Comparison of ENCODE assay signal across 16 cellular contexts in the genomic region with DNA sequence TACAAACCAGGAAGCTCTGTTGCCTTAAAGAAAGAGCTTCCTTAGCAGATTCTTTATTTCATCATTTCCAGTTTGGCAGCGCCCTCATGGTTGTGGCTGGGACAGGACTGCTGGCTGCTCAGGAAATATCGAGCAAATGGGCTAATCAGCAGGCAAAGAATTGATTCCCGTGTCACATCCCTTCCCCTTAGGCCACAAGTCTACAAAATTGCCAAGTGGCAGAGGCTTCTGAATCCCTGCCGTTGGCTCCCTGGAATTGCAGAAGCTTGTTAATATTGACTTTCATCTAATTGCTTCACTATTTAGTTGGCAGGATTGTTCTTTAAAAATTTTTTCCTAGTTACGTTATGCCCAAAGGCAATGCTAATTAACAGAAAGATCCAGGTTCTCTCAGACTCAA.
DNase-seq lines count a peak whose midpoint lies in the region; ATAC-seq lines count a peak whose summit lies in the region.
"Had no signal": no experiment of that assay in that cellular context is flagged by ENCODE, and none has a peak within 500 bp of the region (broad histone marks: within the 10 kb centered on the region; RNA-seq: fewer than 3 reads in every experiment).

No MANE protein-coding gene starts in this region.

- H3K4me3 ChIP-seq in SK-N-MC, result 0 out of 2 replicates have a peak overlapping the region, but pooled peaks have one; percentile 2
- H3K4me3 ChIP-seq: HAP-1 had no signal

- H3K36me3 ChIP-seq in SK-N-MC (ENCODE audit: insufficient read depth, low read length), result no peaks in the 10 kb centered on the region
- H3K36me3 ChIP-seq: HAP-1 had no signal

- H3K9me3 ChIP-seq in SK-N-MC (ENCODE audit: low read depth, low read length), result no peaks in the 10 kb centered on the region
- H3K9me3 ChIP-seq: HAP-1 had no signal

- H3K9ac ChIP-seq in SK-N-MC (ENCODE audit: insufficient read length), result no peak overlapping the region

- ATAC-seq in left lobe of liver, result peak; percentile 95
- ATAC-seq in HG03520 (IDR thresholded peaks at IDR 0.05; ENCODE audit: unreplicated experiment), result no peak
- ATAC-seq in HG02981 (IDR thresholded peaks at IDR 0.05; ENCODE audit: unreplicated experiment), result no peak

- H3K27ac ChIP-seq in SK-N-MC, result peak overlapping the region; percentile 72

- DNase-seq in SK-N-MC (ENCODE audit: low read depth, low spot score), result peak; percentile 65
- DNase-seq in UCSD-AML1 (lab: John Stamatoyannopoulos, UW; ENCODE audit: unreplicated experiment), result peak; percentile 13
- DNase-seq in left lobe of liver (ENCODE audit: low spot score), result peak; percentile 63
- DNase-seq in NCI-H446 (lab: John Stamatoyannopoulos, UW), result no peak
- DNase-seq: C1 segment of cervical spinal cord; Calu3; CD4-positive, alpha-beta memory T cell; COR-L47; DMS53; DMS79 treated with DMSO at 0.1 percent for 48 hours; GF-D8; GOT3; HFFc6 had no signal

Comparison
In these comparisons a context has a peak if more than half of its experiments do, and no peak if none do; other contexts are left out.
1. DNase-seq: peak in SK-N-MC (single experiment), UCSD-AML1 (single experiment) and left lobe of liver (single experiment); none in NCI-H446 (0 of 2).